Comparison of ENCODE assay signal across 17 cellular contexts in genomic region chr7:85695041-85695990, GRCh38.
DNase-seq lines count a peak whose midpoint lies in the region; ATAC-seq, FAIRE-seq and TF ChIP-seq lines count a peak whose summit lies in the region.
"Had no signal": no experiment of that assay in that cellular context is flagged by ENCODE, and none has a peak within 500 bp of the region (broad histone marks: within the 10 kb centered on the region; RNA-seq: fewer than 3 reads in every experiment).

No MANE protein-coding gene starts in this region.

- no TSS peak for BruUV-seq in Panc1 (replicated peaks; lab: Mats Ljungman, UMichigan)

- H3K27me3 ChIP-seq in Panc1 (ENCODE audit: control insufficient read depth, insufficient read depth, low read length) (no peaks in the 10 kb centered on the region), upper lobe of left lung (no peaks in the 10 kb centered on the region)
- H3K27me3 ChIP-seq: neural progenitor cell, tibial nerve had no signal

- in situ Hi-C loops in Panc1 (cut with HindIII; ENCODE audit: low pct_unique_long_range_greater_than_20kb, low sequenced_read_pairs), result no loop called here

- DNase-seq in H4 (ENCODE audit: low spot score) (peak; percentile 50), Panc1 (ENCODE audit: low read depth, low spot score) (peak; percentile 33), epithelial cell of prostate (ENCODE audit: low read depth, low spot score) (peak; percentile 79), upper lobe of left lung (no peak), NCI-H2107 treated with DMSO at 0.1 percent for 48 hours (lab: John Stamatoyannopoulos, UW; ENCODE audit: unreplicated experiment) (no peak), GM19239 (ENCODE audit: insufficient read length, low spot score) (no peak), left ventricle myocardium superior (no peak)
- DNase-seq: CD8-positive, alpha-beta memory T cell; mesendoderm; NCI-H1694 treated with DMSO at 0.1 percent for 48 hours; SHP77; stimulated activated CD4-positive, alpha-beta T cell treated with anti-CD3 and anti-CD28 coated beads, Interleukin-4, amount 100 ng/mL, for 4 hours; WERI-Rb-1 had no signal

- no peaks in the 10 kb centered on the region for H3K4me1 ChIP-seq in Panc1 (ENCODE audit: control insufficient read depth, insufficient read depth, low read length)
- no peaks in the 10 kb centered on the region for H3K4me1 ChIP-seq in upper lobe of left lung
- H3K4me1 ChIP-seq: neural progenitor cell, tibial nerve had no signal

- 55 to 60% methylated on average over 4 of the region's 4 CpGs for WGBS in upper lobe of left lung, 2 donors

- H3K9me3 ChIP-seq in Panc1 (ENCODE audit: control insufficient read depth, insufficient read depth, low read depth, low read length), result no peaks in the 10 kb centered on the region
- no peaks in the 10 kb centered on the region for H3K9me3 ChIP-seq in upper lobe of left lung
- H3K9me3 ChIP-seq: tibial nerve had no signal

- TF ChIP-seq EP300 in upper lobe of left lung (IDR thresholded peaks at IDR 0.05), result no peak

- no peak overlapping the region for H3K4me3 ChIP-seq in Panc1 (ENCODE audit: low read depth in 2 of 2, low read length in 2 of 2)
- no peak overlapping the region for H3K4me3 ChIP-seq in upper lobe of left lung
- H3K4me3 ChIP-seq: GM23338, neural progenitor cell, tibial nerve had no signal

- ATAC-seq in Panc1 (no peak), upper lobe of left lung (ENCODE audit: low FRiP score in 2 of 2) (peak; percentile 23 to 74), left ventricle myocardium superior (no peak)
- ATAC-seq: GM23338, sciatic nerve had no signal

- intact Hi-C loops in Panc1 (cut with micrococcal nuclease; ENCODE audit: unreplicated experiment) (no loop called here), left ventricle myocardium superior (cut with micrococcal nuclease) (no loop called here)

- CTCF ChIA-PET in Panc1 (lab: Charles Lee), result no interaction called here

- TF ChIP-seq CTCF in Panc1 (IDR thresholded peaks at IDR 0.05) (no peak), upper lobe of left lung (IDR thresholded peaks at IDR 0.05) (no peak)

- H3K36me3 ChIP-seq in Panc1 (ENCODE audit: control insufficient read depth, insufficient read depth, low read length) (no peaks in the 10 kb centered on the region; the same call in 1 of the 2 replicates), upper lobe of left lung (no peaks in the 10 kb centered on the region)
- H3K36me3 ChIP-seq: neural progenitor cell, tibial nerve, WERI-Rb-1 had no signal

- POLR2A ChIA-PET in Panc1 (lab: Charles Lee), result no interaction called here

- H3K27ac ChIP-seq in Panc1 (ENCODE audit: low read length) (no peak overlapping the region), epithelial cell of prostate (peak overlapping the region; percentile 65), upper lobe of left lung (no peak overlapping the region)
- H3K27ac ChIP-seq: neural progenitor cell, tibial nerve, WERI-Rb-1 had no signal

- no peak for FAIRE-seq in GM19239 (lab: Jason Lieb, UNC)

- TF ChIP-seq POLR2A in upper lobe of left lung (IDR thresholded peaks at IDR 0.05), result no peak

Comparison
In these comparisons a context has a peak if more than half of its experiments do, and no peak if none do; other contexts are left out.
1. DNase-seq: peak in H4 (single experiment), Panc1 (single experiment) and epithelial cell of prostate (single experiment); none in upper lobe of left lung (0 of 2), NCI-H2107 treated with DMSO at 0.1 percent for 48 hours (single experiment), GM19239 (single experiment) and left ventricle myocardium superior (single experiment).
2. ATAC-seq: peak in upper lobe of left lung (2 of 2); none in Panc1 (single experiment) and left ventricle myocardium superior (single experiment).